ENCODE assay signal across 16 cellular contexts in genomic region chr16:89593841-89594240, GRCh38. TPM values are rescaled to one million over a fixed set of nuclear protein-coding genes. Genes with fewer than 3 reads are reported as not detected.
A peak's percentile ranks its signal among the peaks of the same experiment; 100 is the strongest.
DNase-seq lines count a peak whose midpoint lies in the region; ATAC-seq lines count a peak whose summit lies in the region.
"Had no signal": no experiment of that assay in that cellular context is flagged by ENCODE, and none has a peak within 500 bp of the region (broad histone marks: within the 10 kb centered on the region; RNA-seq: fewer than 3 reads in every experiment).

No MANE protein-coding gene starts in this region.

- H3K4me3 Mint-ChIP-seq in CD4-positive, CD25-positive, alpha-beta regulatory T cell, result peak overlapping the region in 3 of 4 donors; percentile 35 to 65 (median 44)
- H3K4me3 Mint-ChIP-seq in T-helper 2 cell treated with Interferon-gamma antibody and Interleukin-4, amounts not matched to agents 5 μg/mL and 100 μg/mL, for 36 hours, result peak overlapping the region; percentile 48
- H3K4me3 Mint-ChIP-seq: mesothelial cell of epicardium had no signal

- no peak overlapping the region for H3K9ac ChIP-seq in BLaER1

- peaks cover 57% of the 10 kb centered on the region for H3K36me3 ChIP-seq in BLaER1
- H3K36me3 ChIP-seq in CD4-positive, CD25-positive, alpha-beta regulatory T cell (ENCODE audit: control insufficient read depth, insufficient read depth, low read length), result no peaks in the 10 kb centered on the region
- H3K36me3 ChIP-seq: esophagus squamous epithelium, heart left ventricle had no signal

- no peak overlapping the region for H3K27ac ChIP-seq in BLaER1
- H3K27ac ChIP-seq in CD4-positive, CD25-positive, alpha-beta regulatory T cell (ENCODE audit: insufficient read depth, low read length, poor library complexity, severe bottlenecking), result no peak overlapping the region
- H3K27ac ChIP-seq: C4-2B, esophagus squamous epithelium, heart left ventricle had no signal

- no peaks in the 10 kb centered on the region for H3K27me3 Mint-ChIP-seq in CD4-positive, CD25-positive, alpha-beta regulatory T cell
- no peaks in the 10 kb centered on the region for H3K27me3 Mint-ChIP-seq in T-helper 2 cell treated with Interferon-gamma antibody and Interleukin-4, amounts not matched to agents 5 μg/mL and 100 μg/mL, for 36 hours (ENCODE audit: low read depth)

- no peaks in the 10 kb centered on the region for H3K9me3 ChIP-seq in BLaER1
- no peaks in the 10 kb centered on the region for H3K9me3 ChIP-seq in CD4-positive, CD25-positive, alpha-beta regulatory T cell (ENCODE audit: control insufficient read depth in 2 of 2, low read length in 2 of 2)
- H3K9me3 ChIP-seq: esophagus squamous epithelium, heart left ventricle had no signal

- no peaks in the 10 kb centered on the region for H3K36me3 Mint-ChIP-seq in CD4-positive, CD25-positive, alpha-beta regulatory T cell
- no peaks in the 10 kb centered on the region for H3K36me3 Mint-ChIP-seq in T-helper 2 cell treated with Interferon-gamma antibody and Interleukin-4, amounts not matched to agents 5 μg/mL and 100 μg/mL, for 36 hours (ENCODE audit: low read depth)
- H3K36me3 Mint-ChIP-seq: mesothelial cell of epicardium had no signal

- in situ Hi-C loops in ACHN (cut with HindIII; ENCODE audit: low pct_ligation_motif_present, low pct_unique_long_range_greater_than_20kb, low sequenced_read_pairs), result no loop called here

- peak in 2 of 3 donors; percentile 61 to 71 for DNase-seq in CD4-positive, CD25-positive, alpha-beta regulatory T cell
- DNase-seq in T-helper 2 cell treated with Interferon-gamma antibody and Interleukin-4, amounts not matched to agents 5 μg/mL and 100 μg/mL, for 36 hours (ENCODE audit: low spot score), result no peak
- peak; percentile 78 for DNase-seq in central memory CD4-positive, alpha-beta T cell
- DNase-seq in ACHN (no peak), HuH-7.5 (ENCODE audit: low spot score) (no peak)
- no peak for DNase-seq in stimulated activated CD4-positive, alpha-beta T cell treated with anti-CD3 and anti-CD28 coated beads, Interleukin-2, amount 100 ng/mL, for 48 hours
- DNase-seq: esophagus squamous epithelium, heart left ventricle, NCI-H2081 treated with DMSO at 0.1 percent for 48 hours, NCI-H774 had no signal

- peaks cover 1 to 10% (median 7%) of the 10 kb centered on the region in 4 donors for H3K4me1 Mint-ChIP-seq in CD4-positive, CD25-positive, alpha-beta regulatory T cell
- peaks cover 6% of the 10 kb centered on the region for H3K4me1 Mint-ChIP-seq in T-helper 2 cell treated with Interferon-gamma antibody and Interleukin-4, amounts not matched to agents 5 μg/mL and 100 μg/mL, for 36 hours (ENCODE audit: low read depth)
- H3K4me1 Mint-ChIP-seq: mesothelial cell of epicardium had no signal

- no peaks in the 10 kb centered on the region for H3K9me3 Mint-ChIP-seq in CD4-positive, CD25-positive, alpha-beta regulatory T cell
- H3K9me3 Mint-ChIP-seq in T-helper 2 cell treated with Interferon-gamma antibody and Interleukin-4, amounts not matched to agents 5 μg/mL and 100 μg/mL, for 36 hours, result no peaks in the 10 kb centered on the region
- H3K9me3 Mint-ChIP-seq: mesothelial cell of epicardium had no signal

- no peak overlapping the region for H3K4me3 ChIP-seq in BLaER1
- peak overlapping the region; percentile 50 for H3K4me3 ChIP-seq in CD4-positive, CD25-positive, alpha-beta regulatory T cell (ENCODE audit: low read depth, low read length)
- H3K4me3 ChIP-seq: esophagus squamous epithelium, heart left ventricle, smooth muscle cell had no signal

- H4K20me1 ChIP-seq in BLaER1, result no peaks in the 10 kb centered on the region

- peak; percentile 70 to 86 for ATAC-seq in CD4-positive, CD25-positive, alpha-beta regulatory T cell (ENCODE audit: low read depth in 2 of 2)
- ATAC-seq in HG03039 (IDR thresholded peaks at IDR 0.05; ENCODE audit: unreplicated experiment), result no peak
- ATAC-seq: heart left ventricle had no signal

- H3K27ac Mint-ChIP-seq in CD4-positive, CD25-positive, alpha-beta regulatory T cell, result peak overlapping the region in 1 of 3 donors; percentile 83
- H3K27ac Mint-ChIP-seq in T-helper 2 cell treated with Interferon-gamma antibody and Interleukin-4, amounts not matched to agents 5 μg/mL and 100 μg/mL, for 36 hours, result no peak overlapping the region
- H3K27ac Mint-ChIP-seq: mesothelial cell of epicardium had no signal

- peak overlapping the region; percentile 64 for H3K4me2 ChIP-seq in BLaER1
- H3K4me2 ChIP-seq: smooth muscle cell had no signal

- peaks cover 34% of the 10 kb centered on the region for H3K4me1 ChIP-seq in BLaER1
- peaks cover 13% of the 10 kb centered on the region for H3K4me1 ChIP-seq in CD4-positive, CD25-positive, alpha-beta regulatory T cell (ENCODE audit: control insufficient read depth, insufficient read depth, low read length, poor library complexity, severe bottlenecking)
- H3K4me1 ChIP-seq: esophagus squamous epithelium, heart left ventricle had no signal

- no peaks in the 10 kb centered on the region for H3K27me3 ChIP-seq in BLaER1
- no peaks in the 10 kb centered on the region for H3K27me3 ChIP-seq in CD4-positive, CD25-positive, alpha-beta regulatory T cell (ENCODE audit: control insufficient read depth, insufficient read depth, low read length)
- H3K27me3 ChIP-seq: esophagus squamous epithelium, heart left ventricle had no signal

RNA-seq across cellular contexts. Expression of gene CPNE7, which starts 18.3 kb away (rescaled TPM):
- 0.69 TPM for total RNA-seq in CD4-positive, CD25-positive, alpha-beta regulatory T cell
- polyA plus RNA-seq in CD4-positive, CD25-positive, alpha-beta regulatory T cell, result under 1 TPM in 3 of 4 donors, not detected in 1; 0.11 to 0.81 (median 0.48) TPM

RNA-seq across cellular contexts. Expression of gene DPEP1, which starts 19.6 kb away (rescaled TPM):
- not detected for total RNA-seq in CD4-positive, CD25-positive, alpha-beta regulatory T cell
- not detected for polyA plus RNA-seq in CD4-positive, CD25-positive, alpha-beta regulatory T cell
- total RNA-seq: heart left ventricle, osteocyte, smooth muscle cell had no signal
- polyA plus RNA-seq: heart left ventricle, smooth muscle cell had no signal

RNA-seq across cellular contexts. Expression of gene RPL13, which starts 33.4 kb away (rescaled TPM):
- total RNA-seq in CD4-positive, CD25-positive, alpha-beta regulatory T cell, result 3,164 TPM
- 1,000 to 10,000 TPM; 3,297 to 6,519 (median 5,004) TPM for polyA plus RNA-seq in CD4-positive, CD25-positive, alpha-beta regulatory T cell

Comparison
In these comparisons a context has a peak if more than half of its experiments do, and no peak if none do; other contexts are left out.
1. DNase-seq: peak in CD4-positive, CD25-positive, alpha-beta regulatory T cell (2 of 3) and central memory CD4-positive, alpha-beta T cell (single experiment); none in T-helper 2 cell treated with Interferon-gamma antibody and Interleukin-4, amounts not matched to agents 5 μg/mL and 100 μg/mL, for 36 hours (single experiment), ACHN (single experiment), stimulated activated CD4-positive, alpha-beta T cell treated with anti-CD3 and anti-CD28 coated beads, Interleukin-2, amount 100 ng/mL, for 48 hours (0 of 2) and HuH-7.5 (single experiment).